In genomic region chr21:41611966-41612606, GRCh38 we compare ENCODE assay signal across 8 cellular contexts.
DNase-seq lines count a peak whose midpoint lies in the region; ATAC-seq and TF ChIP-seq lines count a peak whose summit lies in the region.

No MANE protein-coding gene starts in this region.

- no peaks in the 10 kb centered on the region for H3K9me3 ChIP-seq in mucosa of descending colon

- H3K36me3 Mint-ChIP-seq in brain, result no peaks in the 10 kb centered on the region
- H3K36me3 Mint-ChIP-seq in natural killer cell treated with Interleukin-12 subunit alpha and Interleukin-12 subunit beta and Interleukin-15 and Interleukin-18, amount 100 ng/mL, for 72 hours, result no peaks in the 10 kb centered on the region

- H3K36me3 ChIP-seq in mucosa of descending colon (ENCODE audit: low read depth), result no peaks in the 10 kb centered on the region

- peaks cover 0 to 4% (median 0%) of the 10 kb centered on the region in 5 experiments for H3K9me3 Mint-ChIP-seq in brain
- H3K9me3 Mint-ChIP-seq in natural killer cell treated with Interleukin-12 subunit alpha and Interleukin-12 subunit beta and Interleukin-15 and Interleukin-18, amount 100 ng/mL, for 72 hours, result no peaks in the 10 kb centered on the region

- H3K27me3 Mint-ChIP-seq in brain, result peaks cover 5% of the 10 kb centered on the region
- H3K27me3 Mint-ChIP-seq in natural killer cell treated with Interleukin-12 subunit alpha and Interleukin-12 subunit beta and Interleukin-15 and Interleukin-18, amount 100 ng/mL, for 72 hours, result peaks cover 10 to 14% of the 10 kb centered on the region in 2 donors

- H3K4me1 ChIP-seq in mucosa of descending colon (ENCODE audit: low read depth), result peaks cover 12% of the 10 kb centered on the region

- TF ChIP-seq CTCF in NB4 (IDR thresholded peaks at IDR 0.05; ENCODE audit: low read depth, low read length) (peak; percentile 5), brain (conservative IDR thresholded peaks at IDR 0.05) (no peak), mucosa of descending colon (IDR thresholded peaks at IDR 0.05) (peak; percentile 35)

- H3K4me1 Mint-ChIP-seq in brain, result peaks cover 49% of the 10 kb centered on the region
- H3K4me1 Mint-ChIP-seq in natural killer cell treated with Interleukin-12 subunit alpha and Interleukin-12 subunit beta and Interleukin-15 and Interleukin-18, amount 100 ng/mL, for 72 hours (ENCODE audit: low read depth in 2 of 2), result no peaks in the 10 kb centered on the region

- intact Hi-C loops in mucosa of descending colon (cut with DNase I, micrococcal nuclease), result loop anchor here (2.0 to 10.0 kb wide), 3 partner anchors 153 to 205 kb away; partner anchors contain the start of gene RIPK4 (in 1 of the 2)

- peak overlapping the region in 2 of 5 experiments; percentile 36 to 67 for H3K4me3 Mint-ChIP-seq in brain
- H3K4me3 Mint-ChIP-seq in natural killer cell treated with Interleukin-12 subunit alpha and Interleukin-12 subunit beta and Interleukin-15 and Interleukin-18, amount 100 ng/mL, for 72 hours, result no peak overlapping the region

- no peak overlapping the region for H3K4me3 ChIP-seq in NB4 (ENCODE audit: low read depth, low read length)
- peak overlapping the region; percentile 0 for H3K4me3 ChIP-seq in mucosa of descending colon

- TF ChIP-seq POLR2A in NB4 (IDR thresholded peaks at IDR 0.05; ENCODE audit: extremely low read depth, insufficient read length), result no peak

- DNase-seq in DMS53 (lab: John Stamatoyannopoulos, UW), result peak; percentile 86
- peak; percentile 29 for DNase-seq in NB4 (ENCODE audit: low read depth)
- DNase-seq in mucosa of descending colon, result peak in 2 of 3 donors; percentile 69 to 85
- DNase-seq in middle frontal gyrus (ENCODE audit: extremely low spot score, low spot score), result no peak
- no peak for DNase-seq in natural killer cell treated with Interleukin-12 subunit alpha and Interleukin-12 subunit beta and Interleukin-15 and Interleukin-18, amount 100 ng/mL, for 72 hours (ENCODE audit: low spot score)
- DNase-seq in caudate nucleus (lab: John Stamatoyannopoulos, UW), result no peak

- no peak overlapping the region for H3K27ac ChIP-seq in caudate nucleus (ENCODE audit: low read depth, low read length)

- H3K27ac Mint-ChIP-seq in brain, result peak overlapping the region; percentile 70 to 92 (median 78)
- H3K27ac Mint-ChIP-seq in natural killer cell treated with Interleukin-12 subunit alpha and Interleukin-12 subunit beta and Interleukin-15 and Interleukin-18, amount 100 ng/mL, for 72 hours, result no peak overlapping the region

- ATAC-seq in mucosa of descending colon, result peak; percentile 90
- ATAC-seq in natural killer cell treated with Interleukin-12 subunit alpha and Interleukin-12 subunit beta and Interleukin-15 and Interleukin-18, amount 100 ng/mL, for 72 hours, result no peak
- ATAC-seq in GM19397 (IDR thresholded peaks at IDR 0.05; ENCODE audit: unreplicated experiment), result no peak

Comparison
In these comparisons a context has a peak if more than half of its experiments do, and no peak if none do; other contexts are left out.
1. DNase-seq: peak in DMS53 (single experiment), NB4 (single experiment) and mucosa of descending colon (2 of 3); none in middle frontal gyrus (single experiment), natural killer cell treated with Interleukin-12 subunit alpha and Interleukin-12 subunit beta and Interleukin-15 and Interleukin-18, amount 100 ng/mL, for 72 hours (single experiment) and caudate nucleus (0 of 61).
2. CTCF ChIP-seq: peak in NB4 (single experiment) and mucosa of descending colon (single experiment); none in brain (0 of 2).
3. H3K27ac Mint-ChIP-seq: peak in brain (5 of 5); none in natural killer cell treated with Interleukin-12 subunit alpha and Interleukin-12 subunit beta and Interleukin-15 and Interleukin-18, amount 100 ng/mL, for 72 hours (0 of 2).